13 cellular contexts compared by ENCODE assay signal in genomic region chr2:108377411-108377810, GRCh38. TPM values are rescaled to one million over a fixed set of nuclear protein-coding genes. Genes with fewer than 3 reads are reported as not detected.
DNase-seq lines count a peak whose midpoint lies in the region; ATAC-seq, FAIRE-seq and TF ChIP-seq lines count a peak whose summit lies in the region.
"Had no signal": no experiment of that assay in that cellular context is flagged by ENCODE, and none has a peak within 500 bp of the region (broad histone marks: within the 10 kb centered on the region; RNA-seq: fewer than 3 reads in every experiment).

No MANE protein-coding gene starts in this region.

- no peak for TF ChIP-seq POLR2A in K562 (conservative IDR thresholded peaks at IDR 0.05)
- TF ChIP-seq POLR2A in ovary (IDR thresholded peaks at IDR 0.05) = no peak

- DNase-seq in AG04450 (ENCODE audit: low read depth, low spot score) (peak; percentile 66), K562 (ENCODE audit: extremely low read depth in 1 of 4, low spot score in 3 of 4) (no peak), left ventricle myocardium superior (no peak), ovary (no peak), HuH-7 (ENCODE audit: low spot score) (no peak)
- DNase-seq in activated CD8-positive, alpha-beta T cell treated with anti-CD3 and anti-CD28 coated beads, Interleukin-2, amount 10 ng/mL, durations not matched to agents 7 days and 5 days = no peak
- DNase-seq: activated gamma-delta T cell treated with Interleukin-2 at 50 U/mL for 16 hours; NCI-H1436 treated with DMSO at 0.1 percent for 48 hours; stimulated activated CD4-positive, alpha-beta T cell treated with anti-CD3 and anti-CD28 coated beads, Interleukin-4, amount 100 ng/mL, for 1 hour had no signal

- no peak overlapping the region for H3K4me3 Mint-ChIP-seq in activated CD8-positive, alpha-beta T cell treated with anti-CD3 and anti-CD28 coated beads, Interleukin-2, amount 10 ng/mL, durations not matched to agents 7 days and 5 days

- 39% methylated on average over 1 of the region's 1 CpG for WGBS in K562 (ENCODE audit: insufficient coverage, low coverage, missing lambda C conversion rate)
- 0% methylated on average over 1 of the region's 1 CpG for WGBS in ovary, 3 donors

- POLR2A ChIA-PET in AG04450 (lab: Yijun Ruan, JAX) = interaction anchor here (0.6 kb wide), 1 partner anchor 11 kb away, joined by 3 read pairs; no protein-coding TSS in a partner anchor
- POLR2A ChIA-PET in K562 (lab: Yijun Ruan, JAX) = no interaction called here
- POLR2A ChIA-PET in activated CD8-positive, alpha-beta T cell treated with anti-CD3 and anti-CD28 coated beads, Interleukin-2, amount 10 ng/mL, durations not matched to agents 7 days and 5 days (lab: Charles Lee) = no interaction called here

- FAIRE-seq in K562 (lab: Jason Lieb, UNC) = no peak
- FAIRE-seq: G401.6 had no signal

- no peak for TF ChIP-seq EP300 in K562 (IDR thresholded peaks at IDR 0.05; ENCODE audit: low read length)
- TF ChIP-seq EP300 in ovary (IDR thresholded peaks at IDR 0.05) = no peak

- in situ Hi-C loops in K562 (cut with MboI) = no loop called here

- peaks cover 15% of the 10 kb centered on the region for H3K27me3 Mint-ChIP-seq in activated CD8-positive, alpha-beta T cell treated with anti-CD3 and anti-CD28 coated beads, Interleukin-2, amount 10 ng/mL, durations not matched to agents 7 days and 5 days (ENCODE audit: low read depth)

- TF ChIP-seq CTCF in AG04450 (IDR thresholded peaks at IDR 0.05; ENCODE audit: low read depth, low read length) (no peak), K562 (IDR thresholded peaks at IDR 0.05 in 2 of 3, conservative IDR thresholded peaks at IDR 0.05 in 1 of 3; ENCODE audit: insufficient read depth in 2 of 3, low read depth in 1 of 3, low read length in 3 of 3) (no peak), ovary (IDR thresholded peaks at IDR 0.05) (no peak)

- no peaks in the 10 kb centered on the region for H3K9me3 ChIP-seq in AG04450 (ENCODE audit: control insufficient read depth, insufficient read depth, low read length)
- H3K9me3 ChIP-seq in K562 (replicated peaks; ENCODE audit: control insufficient read depth, insufficient read depth, low read depth, low read length) = no peaks in the 10 kb centered on the region
- H3K9me3 ChIP-seq in ovary = no peaks in the 10 kb centered on the region

- peaks cover 5 to 8% of the 10 kb centered on the region in 2 experiments; a peak in 3 of 5 replicates for H3K4me1 ChIP-seq in K562 (replicated peaks in 1 of 2; ENCODE audit: control insufficient read depth in 2 of 2, insufficient read depth in 2 of 2, low read length in 2 of 2)
- peaks cover 10% of the 10 kb centered on the region for H3K4me1 ChIP-seq in ovary (ENCODE audit: insufficient read depth)

- no peaks in the 10 kb centered on the region for H3K36me3 Mint-ChIP-seq in activated CD8-positive, alpha-beta T cell treated with anti-CD3 and anti-CD28 coated beads, Interleukin-2, amount 10 ng/mL, durations not matched to agents 7 days and 5 days (ENCODE audit: low read depth)

- no peak for TF ChIP-seq RAD21 in K562 (CRISPR knock-in tag; conservative IDR thresholded peaks at IDR 0.05 in 1 of 2, IDR thresholded peaks at IDR 0.05 in 1 of 2)

- no peaks in the 10 kb centered on the region for H3K9me1 ChIP-seq in K562 (ENCODE audit: control insufficient read depth, insufficient read depth, low read length)

- H3K4me3 ChIP-seq in AG04450 (ENCODE audit: low read depth, low read length) (no peak overlapping the region; the same call in 1 of the 2 replicates), K562 (no peak overlapping the region), ovary (peak overlapping the region; percentile 34)

- no peaks in the 10 kb centered on the region for H3K9me3 Mint-ChIP-seq in activated CD8-positive, alpha-beta T cell treated with anti-CD3 and anti-CD28 coated beads, Interleukin-2, amount 10 ng/mL, durations not matched to agents 7 days and 5 days (ENCODE audit: insufficient read depth)

- ATAC-seq in K562 (no peak), left ventricle myocardium superior (peak; percentile 33), GM19463 (IDR thresholded peaks at IDR 0.05; ENCODE audit: unreplicated experiment) (no peak), HG03521 (IDR thresholded peaks at IDR 0.05; ENCODE audit: unreplicated experiment) (no peak)
- no peak for ATAC-seq in activated CD8-positive, alpha-beta T cell treated with anti-CD3 and anti-CD28 coated beads, Interleukin-2, amount 10 ng/mL, durations not matched to agents 7 days and 5 days
- ATAC-seq: Panc1 had no signal

- H3K79me2 ChIP-seq in K562 (ENCODE audit: control insufficient read depth, insufficient read depth, low read length) = no peaks in the 10 kb centered on the region

- no peaks in the 10 kb centered on the region for H4K20me1 ChIP-seq in K562 (replicated peaks; ENCODE audit: control insufficient read depth, insufficient read depth, low read length)

- no peaks in the 10 kb centered on the region for H3K4me1 Mint-ChIP-seq in activated CD8-positive, alpha-beta T cell treated with anti-CD3 and anti-CD28 coated beads, Interleukin-2, amount 10 ng/mL, durations not matched to agents 7 days and 5 days (ENCODE audit: low read depth)

- H3K27ac ChIP-seq in AG04450 (ENCODE audit: low read depth, low read length) (peak overlapping the region; percentile 32), K562 (ENCODE audit: extremely low read depth, low read depth, low read length) (no peak overlapping the region), ovary (peak overlapping the region; percentile 30 to 92)

- H3K27me3 ChIP-seq in AG04450 (ENCODE audit: control insufficient read depth, insufficient read depth, low read length) (no peaks in the 10 kb centered on the region), K562 (ENCODE audit: control insufficient read depth in 2 of 2, insufficient read depth in 2 of 2, low read length in 2 of 2) (no peaks in the 10 kb centered on the region), ovary (no peaks in the 10 kb centered on the region)

- H3K27ac Mint-ChIP-seq in activated CD8-positive, alpha-beta T cell treated with anti-CD3 and anti-CD28 coated beads, Interleukin-2, amount 10 ng/mL, durations not matched to agents 7 days and 5 days = no peak overlapping the region

- intact Hi-C loops in K562 (cut with micrococcal nuclease) = no loop called here
- intact Hi-C loops in left ventricle myocardium superior (cut with micrococcal nuclease) = no loop called here
- intact Hi-C loops in ovary (cut with DNase I) = no loop called here

- CTCF ChIA-PET in AG04450 (lab: Charles Lee) = interaction anchor here (0.7 to 1.0 kb wide), 3 partner anchors 26 to 259 kb away, joined by 3 read pairs; no protein-coding TSS in a partner anchor
- CTCF ChIA-PET in K562 (lab: Yijun Ruan, JAX; ENCODE audit: low intra/inter-chr PET ratio) = no interaction called here
- CTCF ChIA-PET in activated CD8-positive, alpha-beta T cell treated with anti-CD3 and anti-CD28 coated beads, Interleukin-2, amount 10 ng/mL, durations not matched to agents 7 days and 5 days (lab: Charles Lee) = no interaction called here

- peak overlapping the region; percentile 34; the same call in 1 of the 2 replicates for H3K4me2 ChIP-seq in K562 (ENCODE audit: insufficient read depth, low read length)

- no TSS peak for BruUV-seq in K562 (replicated peaks; lab: Mats Ljungman, UMichigan)

- peak overlapping the region in 1 of 2 experiments; percentile 19; a peak in 1 of 4 replicates for H3K9ac ChIP-seq in K562 (ENCODE audit: insufficient read depth in 1 of 2, low read depth in 2 of 2, low read length in 2 of 2)

- H2AFZ ChIP-seq in K562 (ENCODE audit: low read depth, low read length) = peak overlapping the region; percentile 82

- H3K36me3 ChIP-seq in K562 (ENCODE audit: control insufficient read depth, insufficient read depth, low read length) = no peaks in the 10 kb centered on the region
- H3K36me3 ChIP-seq in ovary = no peaks in the 10 kb centered on the region

TF ChIP-seq in K562, 482 proteins besides CTCF, POLR2A, EP300 and RAD21 (continues in another document):
- no peak for TF ChIP-seq PHF20 (IDR thresholded peaks at IDR 0.05; ENCODE audit: partially characterized antibody)

RNA-seq across cellular contexts. Expression of gene SULT1C4, which starts 0.3 kb away (rescaled TPM):
- 4.0 and 4.1 TPM in 2 replicates for polyA plus RNA-seq in AG04450 (2011; rRNA removed)
- 1.7 and 1.9 TPM in 2 replicates for polyA minus RNA-seq in AG04450 (2011; rRNA and poly(A)+ RNA removed)
- 0.32 and 0.46 TPM in 2 replicates for total RNA-seq in K562 (2011; cell fraction: chromatin; rRNA removed; ENCODE audit: low replicate concordance)
- 0.26 TPM in 1 of 2 replicates, not detected in the other for total RNA-seq in K562 (2011; cell fraction: nucleolus; rRNA removed)
- total RNA-seq in K562 (2011; cell fraction: nucleoplasm; rRNA removed) = not detected in 2 replicates
- total RNA-seq in K562 (2014; rRNA removed) = not detected in 2 replicates
- 0.10 TPM in 1 of 2 replicates, not detected in the other for total RNA-seq in K562 (2014; rRNA removed; fragmentation: Illumina TruSeq; extraction: Trizol)
- 0.14 TPM in 1 of 2 replicates, not detected in the other for total RNA-seq in K562 (2015; rRNA removed; fragmentation: Illumina TruSeq; extraction: Trizol)
- not detected in 2 replicates for total RNA-seq in K562 (2021)
- 0.07 TPM in 1 of 2 replicates, not detected in the other for polyA plus RNA-seq in K562 (2011; rRNA removed)
- 0.03 TPM in 1 of 2 replicates, not detected in the other for polyA plus RNA-seq in K562 (2011; cell fraction: cytosol; rRNA removed)
- 0.10 TPM in 1 of 2 replicates, not detected in the other for polyA plus RNA-seq in K562 (2011; cell fraction: nucleus; rRNA removed)
- polyA plus RNA-seq in K562 (2012) = 0.05 and 0.10 TPM in 2 replicates
- 0.06 TPM in 1 of 2 replicates, not detected in the other for polyA plus RNA-seq in K562 (2014; fragmentation: Illumina TruSeq; extraction: Trizol)
- under 1 TPM in 1 of 2 experiments, not detected in 1; 0.04 TPM for polyA plus RNA-seq in K562 (2014; fragmentation: Nextera tagmentation; extraction: Ambion mirVana)
- polyA plus RNA-seq in K562 (2014; rRNA removed) = 0.12 TPM in 1 of 2 replicates, not detected in the other
- polyA minus RNA-seq in K562 (2011; rRNA and poly(A)+ RNA removed) = 0.12 and 0.14 TPM in 2 replicates
- polyA minus RNA-seq in K562 (2011; cell fraction: cytosol; rRNA and poly(A)+ RNA removed) = not detected in 2 replicates
- not detected in 2 replicates for polyA minus RNA-seq in K562 (2011; cell fraction: nucleus; rRNA and poly(A)+ RNA removed)
- total RNA-seq in left ventricle myocardium superior = 3.2 TPM
- 10 to 100 TPM; 11.3 to 28.3 (median 14.5) TPM for total RNA-seq in ovary
- polyA plus RNA-seq in ovary = 10 to 100 TPM; 17.6 to 47.1 TPM
- total RNA-seq in activated CD8-positive, alpha-beta T cell treated with anti-CD3 and anti-CD28 coated beads, Interleukin-2, amount 10 ng/mL, durations not matched to agents 7 days and 5 days = not detected
